Comparison of ENCODE assay signal across 8 cellular contexts in genomic region chr3:4421121-4421520, GRCh38. TPM values are rescaled to one million over a fixed set of nuclear protein-coding genes. Genes with fewer than 3 reads are reported as not detected.
DNase-seq lines count a peak whose midpoint lies in the region; ATAC-seq, FAIRE-seq and TF ChIP-seq lines count a peak whose summit lies in the region.

No MANE protein-coding gene starts in this region.

- H3K36me3 ChIP-seq in astrocyte (ENCODE audit: insufficient read depth, low read length) = no peaks in the 10 kb centered on the region

- no peak overlapping the region for H2AFZ ChIP-seq in astrocyte (ENCODE audit: low read depth, low read length)

- peak overlapping the region; percentile 41 for H3K4me2 ChIP-seq in astrocyte (ENCODE audit: low read length)

- peaks cover 20% of the 10 kb centered on the region for H3K4me1 ChIP-seq in astrocyte (ENCODE audit: insufficient read depth, low read length)

- no peak for TF ChIP-seq CTCF in astrocyte (IDR thresholded peaks at IDR 0.05; ENCODE audit: insufficient read depth, low read depth, low read length)

- H3K36me3 Mint-ChIP-seq in astrocyte (ENCODE audit: low read depth, unreplicated experiment) = no peaks in the 10 kb centered on the region

- H3K9me3 Mint-ChIP-seq in astrocyte (ENCODE audit: unreplicated experiment) = no peaks in the 10 kb centered on the region

- no peaks in the 10 kb centered on the region for H3K9me3 ChIP-seq in astrocyte (ENCODE audit: insufficient read depth, low read depth, low read length)

- no peaks in the 10 kb centered on the region for H3K27me3 Mint-ChIP-seq in astrocyte (ENCODE audit: low read depth, unreplicated experiment)

- H4K20me1 ChIP-seq in astrocyte (ENCODE audit: insufficient read depth, low read length) = no peaks in the 10 kb centered on the region

- no peak for FAIRE-seq in astrocyte (lab: Jason Lieb, UNC)

- no peak overlapping the region for H3K9ac ChIP-seq in astrocyte (ENCODE audit: low read length)

- peak; percentile 46 for ATAC-seq in GM19372 (IDR thresholded peaks at IDR 0.05; ENCODE audit: low read depth, unreplicated experiment)
- peak; percentile 75 for ATAC-seq in HG03520 (IDR thresholded peaks at IDR 0.05; ENCODE audit: unreplicated experiment)
- peak; percentile 92 for ATAC-seq in stimulated activated naive CD8-positive, alpha-beta T cell treated with anti-CD3 and anti-CD28 coated beads, Interleukin-15, Interleukin-2, amounts not matched to agents 100 U/mL and 50 U/mL, for 24 hours
- ATAC-seq in HG03097 (IDR thresholded peaks at IDR 0.05; ENCODE audit: low FRiP score, unreplicated experiment) = no peak

- no peaks in the 10 kb centered on the region for H3K27me3 ChIP-seq in astrocyte (ENCODE audit: insufficient read depth, low read length)

- no peaks in the 10 kb centered on the region for H3K79me2 ChIP-seq in astrocyte (ENCODE audit: insufficient read depth, low read length)

- H3K27ac Mint-ChIP-seq in astrocyte (ENCODE audit: unreplicated experiment) = no peak overlapping the region

- peak overlapping the region; percentile 20 for H3K27ac ChIP-seq in astrocyte (ENCODE audit: low read depth, low read length)

- DNase-seq in AG08395 (ENCODE audit: low spot score) (peak; percentile 57), astrocyte (ENCODE audit: low read depth) (peak; percentile 79), hippocampal formation (lab: John Stamatoyannopoulos, UW) (no peak), NCI-H128 (lab: John Stamatoyannopoulos, UW; ENCODE audit: unreplicated experiment) (no peak)
- no peak for DNase-seq in stimulated activated naive CD8-positive, alpha-beta T cell treated with anti-CD3 and anti-CD28 coated beads, Interleukin-15, Interleukin-2, amounts not matched to agents 100 U/mL and 50 U/mL, for 24 hours

- H3K4me3 Mint-ChIP-seq in astrocyte (ENCODE audit: unreplicated experiment) = no peak overlapping the region

- H3K4me1 Mint-ChIP-seq in astrocyte (ENCODE audit: low read depth, unreplicated experiment) = peaks cover 11% of the 10 kb centered on the region

- no peak overlapping the region for H3K4me3 ChIP-seq in astrocyte (ENCODE audit: insufficient read depth, low read depth, low read length)

RNA-seq across cellular contexts. Expression of gene SUMF1, which starts 45.9 kb away (rescaled TPM):
- 17.4 and 22.2 TPM in 2 replicates for total RNA-seq in astrocyte

Comparison
In these comparisons a context has a peak if more than half of its experiments do, and no peak if none do; other contexts are left out.
1. DNase-seq: peak in AG08395 (single experiment) and astrocyte (single experiment); none in stimulated activated naive CD8-positive, alpha-beta T cell treated with anti-CD3 and anti-CD28 coated beads, Interleukin-15, Interleukin-2, amounts not matched to agents 100 U/mL and 50 U/mL, for 24 hours (single experiment), hippocampal formation (0 of 2) and NCI-H128 (single experiment).